In genomic region chr10:52778511-52779392, GRCh38 we compare ENCODE assay signal across 9 cellular contexts. TPM values are rescaled to one million over a fixed set of nuclear protein-coding genes. Genes with fewer than 3 reads are reported as not detected.
DNase-seq lines count a peak whose midpoint lies in the region; ATAC-seq and TF ChIP-seq lines count a peak whose summit lies in the region.
"Had no signal": no experiment of that assay in that cellular context is flagged by ENCODE, and none has a peak within 500 bp of the region (broad histone marks: within the 10 kb centered on the region; RNA-seq: fewer than 3 reads in every experiment).

No MANE protein-coding gene starts in this region.

- H2AFZ ChIP-seq in MM.1S (ENCODE audit: low read length) = no peak overlapping the region

- no peaks in the 10 kb centered on the region for H3K4me1 ChIP-seq in MM.1S (ENCODE audit: low read length)

- no peaks in the 10 kb centered on the region for H3K36me3 ChIP-seq in MM.1S (replicated peaks; ENCODE audit: insufficient read depth, low read length)

- intact Hi-C loops in sciatic nerve (cut with DNase I) = no loop called here

- TF ChIP-seq CTCF in MM.1S (IDR thresholded peaks at IDR 0.05; ENCODE audit: low read length) = peak; percentile 43
- peak; percentile 71 for TF ChIP-seq CTCF in epithelial cell of esophagus (IDR thresholded peaks at IDR 0.05; ENCODE audit: insufficient read depth, low read depth, low read length, missing control alignments)

- no peaks in the 10 kb centered on the region for H3K9me3 ChIP-seq in MM.1S (replicated peaks; ENCODE audit: insufficient read depth, low read length)

- H4K20me1 ChIP-seq in MM.1S (ENCODE audit: insufficient read depth, low read length) = no peaks in the 10 kb centered on the region

- H3K79me2 ChIP-seq in MM.1S (ENCODE audit: low read length) = no peaks in the 10 kb centered on the region

- DNase-seq in GM03348 (ENCODE audit: low spot score) = peak; percentile 48
- no peak for DNase-seq in MM.1S
- peak; percentile 47 for DNase-seq in epithelial cell of esophagus (ENCODE audit: low read depth)
- DNase-seq in pons (ENCODE audit: low spot score) = peak; percentile 35
- DNase-seq in stimulated activated naive CD4-positive, alpha-beta T cell (lab: John Stamatoyannopoulos, UW) = no peak
- no peak for DNase-seq in sciatic nerve (ENCODE audit: low spot score)

- H3K4me2 ChIP-seq in MM.1S (ENCODE audit: low read depth, low read length) = no peak overlapping the region

- ATAC-seq in GM21447 (IDR thresholded peaks at IDR 0.05; ENCODE audit: unreplicated experiment) = no peak
- ATAC-seq in sciatic nerve = no peak

- no peak overlapping the region for H3K27ac ChIP-seq in MM.1S (ENCODE audit: low read length)

- H3K27me3 ChIP-seq in MM.1S (replicated peaks; ENCODE audit: insufficient read depth, low read length) = no peaks in the 10 kb centered on the region

- no peaks in the 10 kb centered on the region for H3F3A ChIP-seq in MM.1S (ENCODE audit: insufficient read depth, low read length)

- no peaks in the 10 kb centered on the region for H3K9me2 ChIP-seq in MM.1S (replicated peaks; ENCODE audit: insufficient read depth, low read length)

- no peak overlapping the region for H3K9ac ChIP-seq in MM.1S (ENCODE audit: low read length)

- H3K4me3 ChIP-seq in MM.1S (ENCODE audit: low read length) = no peak overlapping the region
- no peak overlapping the region for H3K4me3 ChIP-seq in epithelial cell of esophagus (ENCODE audit: low read length)

RNA-seq across cellular contexts. Expression of gene MBL2, which starts 6.2 kb away (rescaled TPM):
- not detected for total RNA-seq in sciatic nerve
- total RNA-seq: activated T-helper 1 cell treated with anti-CD3 and anti-CD28 coated beads, Interleukin-12 subunit alpha, Interleukin-12 subunit beta, Interleukin-2, Interleukin-4 antibody, amounts not matched to agents 30 ng/mL and 10 ng/mL and 1 ng/mL, durations not matched to agents 14 hours and 24 hours and 36 hours; H4 had no signal

Comparison
In these comparisons a context has a peak if more than half of its experiments do, and no peak if none do; other contexts are left out.
1. DNase-seq: peak in GM03348 (single experiment), epithelial cell of esophagus (single experiment) and pons (single experiment); none in MM.1S (single experiment), stimulated activated naive CD4-positive, alpha-beta T cell (0 of 6) and sciatic nerve (single experiment).